ENCODE assay signal across 1 cellular context in the genomic region with DNA sequence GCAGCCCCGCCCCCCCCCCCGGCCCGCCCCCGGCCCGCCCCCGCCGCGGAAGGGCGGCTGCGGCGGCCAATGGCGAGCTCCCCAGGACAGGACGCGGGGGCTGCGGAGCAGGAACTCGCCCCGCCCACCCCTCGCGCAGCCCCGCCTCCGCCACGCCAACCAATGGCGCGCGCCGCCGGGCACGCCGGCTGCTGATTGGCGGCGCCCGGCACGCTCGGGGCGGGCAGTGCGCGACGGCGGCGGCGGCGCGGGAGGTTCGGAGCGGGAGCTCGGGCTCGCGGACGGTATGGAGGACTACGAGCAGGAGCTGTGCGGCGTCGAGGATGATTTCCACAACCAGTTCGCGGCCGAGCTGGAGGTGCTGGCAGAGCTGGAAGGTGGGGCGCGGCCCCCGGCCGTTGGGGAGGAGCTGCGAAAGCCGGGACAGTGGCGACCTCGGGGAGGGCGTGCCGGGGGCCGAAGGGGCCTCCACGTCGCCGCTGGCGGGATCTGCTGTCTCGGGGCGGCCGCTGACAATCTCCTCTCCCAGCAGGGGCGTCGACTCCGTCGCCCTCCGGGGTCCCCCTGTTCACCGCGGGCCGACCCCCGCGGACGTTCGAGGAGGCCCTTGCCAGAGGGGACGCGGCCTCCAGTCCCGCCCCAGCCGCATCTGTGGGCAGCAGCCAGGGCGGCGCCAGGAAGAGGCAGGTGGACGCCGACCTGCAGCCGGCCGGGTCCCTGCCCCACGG.
TF ChIP-seq lines count a peak whose summit lies in the region.

A gene (plus strand): TSS at position 222 of the 728 bp plus-strand sequence. CDS start 65 bp downstream, at position 287.

TF ChIP-seq in HepG2, 621 proteins besides CTCF, POLR2A, EP300 and RAD21 (continued from another document and continues in another):
- TF ChIP-seq, protein P1, sequence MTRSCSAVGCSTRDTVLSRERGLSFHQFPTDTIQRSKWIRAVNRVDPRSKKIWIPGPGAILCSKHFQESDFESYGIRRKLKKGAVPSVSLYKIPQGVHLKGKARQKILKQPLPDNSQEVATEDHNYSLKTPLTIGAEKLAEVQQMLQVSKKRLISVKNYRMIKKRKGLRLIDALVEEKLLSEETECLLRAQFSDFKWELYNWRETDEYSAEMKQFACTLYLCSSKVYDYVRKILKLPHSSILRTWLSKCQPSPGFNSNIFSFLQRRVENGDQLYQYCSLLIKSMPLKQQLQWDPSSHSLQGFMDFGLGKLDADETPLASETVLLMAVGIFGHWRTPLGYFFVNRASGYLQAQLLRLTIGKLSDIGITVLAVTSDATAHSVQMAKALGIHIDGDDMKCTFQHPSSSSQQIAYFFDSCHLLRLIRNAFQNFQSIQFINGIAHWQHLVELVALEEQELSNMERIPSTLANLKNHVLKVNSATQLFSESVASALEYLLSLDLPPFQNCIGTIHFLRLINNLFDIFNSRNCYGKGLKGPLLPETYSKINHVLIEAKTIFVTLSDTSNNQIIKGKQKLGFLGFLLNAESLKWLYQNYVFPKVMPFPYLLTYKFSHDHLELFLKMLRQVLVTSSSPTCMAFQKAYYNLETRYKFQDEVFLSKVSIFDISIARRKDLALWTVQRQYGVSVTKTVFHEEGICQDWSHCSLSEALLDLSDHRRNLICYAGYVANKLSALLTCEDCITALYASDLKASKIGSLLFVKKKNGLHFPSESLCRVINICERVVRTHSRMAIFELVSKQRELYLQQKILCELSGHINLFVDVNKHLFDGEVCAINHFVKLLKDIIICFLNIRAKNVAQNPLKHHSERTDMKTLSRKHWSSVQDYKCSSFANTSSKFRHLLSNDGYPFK (CRISPR knock-in tag; IDR thresholded peaks at IDR 0.05; ENCODE audit: borderline replicate concordance), result no peak
- no peak for TF ChIP-seq HMG20A (CRISPR knock-in tag; IDR thresholded peaks at IDR 0.05; ENCODE audit: borderline replicate concordance)
- TF ChIP-seq, protein P2, sequence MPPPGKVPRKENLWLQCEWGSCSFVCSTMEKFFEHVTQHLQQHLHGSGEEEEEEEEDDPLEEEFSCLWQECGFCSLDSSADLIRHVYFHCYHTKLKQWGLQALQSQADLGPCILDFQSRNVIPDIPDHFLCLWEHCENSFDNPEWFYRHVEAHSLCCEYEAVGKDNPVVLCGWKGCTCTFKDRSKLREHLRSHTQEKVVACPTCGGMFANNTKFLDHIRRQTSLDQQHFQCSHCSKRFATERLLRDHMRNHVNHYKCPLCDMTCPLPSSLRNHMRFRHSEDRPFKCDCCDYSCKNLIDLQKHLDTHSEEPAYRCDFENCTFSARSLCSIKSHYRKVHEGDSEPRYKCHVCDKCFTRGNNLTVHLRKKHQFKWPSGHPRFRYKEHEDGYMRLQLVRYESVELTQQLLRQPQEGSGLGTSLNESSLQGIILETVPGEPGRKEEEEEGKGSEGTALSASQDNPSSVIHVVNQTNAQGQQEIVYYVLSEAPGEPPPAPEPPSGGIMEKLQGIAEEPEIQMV (CRISPR knock-in tag; IDR thresholded peaks at IDR 0.05; ENCODE audit: low read depth), result peak; percentile 100
- peak; percentile 62 for TF ChIP-seq MXD4 (CRISPR knock-in tag; IDR thresholded peaks at IDR 0.05)
- TF ChIP-seq ZC3H4 (CRISPR knock-in tag; IDR thresholded peaks at IDR 0.05; ENCODE audit: borderline replicate concordance), result no peak
- TF ChIP-seq PHF8 (CRISPR knock-in tag; IDR thresholded peaks at IDR 0.05), result peak; percentile 75
- peak; percentile 63 for TF ChIP-seq HDAC2 (CRISPR knock-in tag; IDR thresholded peaks at IDR 0.05)
- no peak for TF ChIP-seq JUN (CRISPR knock-in tag; IDR thresholded peaks at IDR 0.05)
- TF ChIP-seq, protein P3, sequence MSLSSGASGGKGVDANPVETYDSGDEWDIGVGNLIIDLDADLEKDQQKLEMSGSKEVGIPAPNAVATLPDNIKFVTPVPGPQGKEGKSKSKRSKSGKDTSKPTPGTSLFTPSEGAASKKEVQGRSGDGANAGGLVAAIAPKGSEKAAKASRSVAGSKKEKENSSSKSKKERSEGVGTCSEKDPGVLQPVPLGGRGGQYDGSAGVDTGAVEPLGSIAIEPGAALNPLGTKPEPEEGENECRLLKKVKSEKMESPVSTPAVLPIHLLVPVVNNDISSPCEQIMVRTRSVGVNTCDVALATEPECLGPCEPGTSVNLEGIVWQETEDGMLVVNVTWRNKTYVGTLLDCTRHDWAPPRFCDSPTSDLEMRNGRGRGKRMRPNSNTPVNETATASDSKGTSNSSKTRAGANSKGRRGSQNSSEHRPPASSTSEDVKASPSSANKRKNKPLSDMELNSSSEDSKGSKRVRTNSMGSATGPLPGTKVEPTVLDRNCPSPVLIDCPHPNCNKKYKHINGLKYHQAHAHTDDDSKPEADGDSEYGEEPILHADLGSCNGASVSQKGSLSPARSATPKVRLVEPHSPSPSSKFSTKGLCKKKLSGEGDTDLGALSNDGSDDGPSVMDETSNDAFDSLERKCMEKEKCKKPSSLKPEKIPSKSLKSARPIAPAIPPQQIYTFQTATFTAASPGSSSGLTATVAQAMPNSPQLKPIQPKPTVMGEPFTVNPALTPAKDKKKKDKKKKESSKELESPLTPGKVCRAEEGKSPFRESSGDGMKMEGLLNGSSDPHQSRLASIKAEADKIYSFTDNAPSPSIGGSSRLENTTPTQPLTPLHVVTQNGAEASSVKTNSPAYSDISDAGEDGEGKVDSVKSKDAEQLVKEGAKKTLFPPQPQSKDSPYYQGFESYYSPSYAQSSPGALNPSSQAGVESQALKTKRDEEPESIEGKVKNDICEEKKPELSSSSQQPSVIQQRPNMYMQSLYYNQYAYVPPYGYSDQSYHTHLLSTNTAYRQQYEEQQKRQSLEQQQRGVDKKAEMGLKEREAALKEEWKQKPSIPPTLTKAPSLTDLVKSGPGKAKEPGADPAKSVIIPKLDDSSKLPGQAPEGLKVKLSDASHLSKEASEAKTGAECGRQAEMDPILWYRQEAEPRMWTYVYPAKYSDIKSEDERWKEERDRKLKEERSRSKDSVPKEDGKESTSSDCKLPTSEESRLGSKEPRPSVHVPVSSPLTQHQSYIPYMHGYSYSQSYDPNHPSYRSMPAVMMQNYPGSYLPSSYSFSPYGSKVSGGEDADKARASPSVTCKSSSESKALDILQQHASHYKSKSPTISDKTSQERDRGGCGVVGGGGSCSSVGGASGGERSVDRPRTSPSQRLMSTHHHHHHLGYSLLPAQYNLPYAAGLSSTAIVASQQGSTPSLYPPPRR (CRISPR knock-in tag; IDR thresholded peaks at IDR 0.05; ENCODE audit: borderline replicate concordance), result no peak
- no peak for TF ChIP-seq HES4 (CRISPR knock-in tag; IDR thresholded peaks at IDR 0.05; ENCODE audit: borderline replicate concordance)
- no peak for TF ChIP-seq SIX4 (CRISPR knock-in tag; IDR thresholded peaks at IDR 0.05)
- TF ChIP-seq, protein P4, sequence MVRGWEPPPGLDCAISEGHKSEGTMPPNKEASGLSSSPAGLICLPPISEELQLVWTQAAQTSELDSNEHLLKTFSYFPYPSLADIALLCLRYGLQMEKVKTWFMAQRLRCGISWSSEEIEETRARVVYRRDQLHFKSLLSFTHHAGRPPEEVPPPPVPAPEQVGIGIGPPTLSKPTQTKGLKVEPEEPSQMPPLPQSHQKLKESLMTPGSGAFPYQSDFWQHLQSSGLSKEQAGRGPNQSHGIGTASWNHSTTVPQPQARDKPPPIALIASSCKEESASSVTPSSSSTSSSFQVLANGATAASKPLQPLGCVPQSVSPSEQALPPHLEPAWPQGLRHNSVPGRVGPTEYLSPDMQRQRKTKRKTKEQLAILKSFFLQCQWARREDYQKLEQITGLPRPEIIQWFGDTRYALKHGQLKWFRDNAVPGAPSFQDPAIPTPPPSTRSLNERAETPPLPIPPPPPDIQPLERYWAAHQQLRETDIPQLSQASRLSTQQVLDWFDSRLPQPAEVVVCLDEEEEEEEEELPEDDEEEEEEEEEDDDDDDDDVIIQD (CRISPR knock-in tag; IDR thresholded peaks at IDR 0.05; ENCODE audit: low read depth), result no peak
- TF ChIP-seq ZFY (CRISPR knock-in tag; IDR thresholded peaks at IDR 0.05), result peak; percentile 74
- TF ChIP-seq, protein P5, sequence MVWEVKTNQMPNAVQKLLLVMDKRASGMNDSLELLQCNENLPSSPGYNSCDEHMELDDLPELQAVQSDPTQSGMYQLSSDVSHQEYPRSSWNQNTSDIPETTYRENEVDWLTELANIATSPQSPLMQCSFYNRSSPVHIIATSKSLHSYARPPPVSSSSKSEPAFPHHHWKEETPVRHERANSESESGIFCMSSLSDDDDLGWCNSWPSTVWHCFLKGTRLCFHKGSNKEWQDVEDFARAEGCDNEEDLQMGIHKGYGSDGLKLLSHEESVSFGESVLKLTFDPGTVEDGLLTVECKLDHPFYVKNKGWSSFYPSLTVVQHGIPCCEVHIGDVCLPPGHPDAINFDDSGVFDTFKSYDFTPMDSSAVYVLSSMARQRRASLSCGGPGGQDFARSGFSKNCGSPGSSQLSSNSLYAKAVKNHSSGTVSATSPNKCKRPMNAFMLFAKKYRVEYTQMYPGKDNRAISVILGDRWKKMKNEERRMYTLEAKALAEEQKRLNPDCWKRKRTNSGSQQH (CRISPR knock-in tag; IDR thresholded peaks at IDR 0.05; ENCODE audit: low read depth), result peak; percentile 85; the same call in 1 of the 2 replicates
- TF ChIP-seq, protein P6, sequence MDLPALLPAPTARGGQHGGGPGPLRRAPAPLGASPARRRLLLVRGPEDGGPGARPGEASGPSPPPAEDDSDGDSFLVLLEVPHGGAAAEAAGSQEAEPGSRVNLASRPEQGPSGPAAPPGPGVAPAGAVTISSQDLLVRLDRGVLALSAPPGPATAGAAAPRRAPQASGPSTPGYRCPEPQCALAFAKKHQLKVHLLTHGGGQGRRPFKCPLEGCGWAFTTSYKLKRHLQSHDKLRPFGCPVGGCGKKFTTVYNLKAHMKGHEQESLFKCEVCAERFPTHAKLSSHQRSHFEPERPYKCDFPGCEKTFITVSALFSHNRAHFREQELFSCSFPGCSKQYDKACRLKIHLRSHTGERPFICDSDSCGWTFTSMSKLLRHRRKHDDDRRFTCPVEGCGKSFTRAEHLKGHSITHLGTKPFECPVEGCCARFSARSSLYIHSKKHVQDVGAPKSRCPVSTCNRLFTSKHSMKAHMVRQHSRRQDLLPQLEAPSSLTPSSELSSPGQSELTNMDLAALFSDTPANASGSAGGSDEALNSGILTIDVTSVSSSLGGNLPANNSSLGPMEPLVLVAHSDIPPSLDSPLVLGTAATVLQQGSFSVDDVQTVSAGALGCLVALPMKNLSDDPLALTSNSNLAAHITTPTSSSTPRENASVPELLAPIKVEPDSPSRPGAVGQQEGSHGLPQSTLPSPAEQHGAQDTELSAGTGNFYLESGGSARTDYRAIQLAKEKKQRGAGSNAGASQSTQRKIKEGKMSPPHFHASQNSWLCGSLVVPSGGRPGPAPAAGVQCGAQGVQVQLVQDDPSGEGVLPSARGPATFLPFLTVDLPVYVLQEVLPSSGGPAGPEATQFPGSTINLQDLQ (CRISPR knock-in tag; IDR thresholded peaks at IDR 0.05), result peak; percentile 41; the same call in 1 of the 2 replicates
- TF ChIP-seq, protein P7, sequence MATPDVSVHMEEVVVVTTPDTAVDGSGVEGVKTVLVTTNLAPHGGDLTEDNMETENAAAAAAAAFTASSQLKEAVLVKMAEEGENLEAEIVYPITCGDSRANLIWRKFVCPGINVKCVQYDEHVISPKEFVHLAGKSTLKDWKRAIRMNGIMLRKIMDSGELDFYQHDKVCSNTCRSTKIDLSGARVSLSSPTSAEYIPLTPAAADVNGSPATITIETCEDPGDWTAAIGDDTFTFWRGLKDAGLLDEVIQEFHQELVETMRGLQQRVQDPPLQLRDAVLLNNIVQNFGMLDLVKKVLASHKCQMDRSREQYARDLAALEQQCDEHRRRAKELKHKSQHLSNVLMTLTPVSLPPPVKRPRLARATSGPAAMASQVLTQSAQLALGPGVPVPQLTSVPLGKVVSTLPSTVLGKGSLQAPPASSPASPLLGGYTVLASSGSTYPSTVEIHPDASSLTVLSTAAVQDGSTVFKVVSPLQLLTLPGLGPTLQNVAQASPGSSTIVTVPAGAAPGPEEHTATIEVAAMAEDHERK (CRISPR knock-in tag; IDR thresholded peaks at IDR 0.05; ENCODE audit: low read depth), result peak; percentile 85
- peak; percentile 93 for TF ChIP-seq HDAC1 (CRISPR knock-in tag; IDR thresholded peaks at IDR 0.05)
- TF ChIP-seq, protein P8, sequence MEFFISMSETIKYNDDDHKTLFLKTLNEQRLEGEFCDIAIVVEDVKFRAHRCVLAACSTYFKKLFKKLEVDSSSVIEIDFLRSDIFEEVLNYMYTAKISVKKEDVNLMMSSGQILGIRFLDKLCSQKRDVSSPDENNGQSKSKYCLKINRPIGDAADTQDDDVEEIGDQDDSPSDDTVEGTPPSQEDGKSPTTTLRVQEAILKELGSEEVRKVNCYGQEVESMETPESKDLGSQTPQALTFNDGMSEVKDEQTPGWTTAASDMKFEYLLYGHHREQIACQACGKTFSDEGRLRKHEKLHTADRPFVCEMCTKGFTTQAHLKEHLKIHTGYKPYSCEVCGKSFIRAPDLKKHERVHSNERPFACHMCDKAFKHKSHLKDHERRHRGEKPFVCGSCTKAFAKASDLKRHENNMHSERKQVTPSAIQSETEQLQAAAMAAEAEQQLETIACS (CRISPR knock-in tag; IDR thresholded peaks at IDR 0.05), result peak; percentile 11; the same call in 1 of the 2 replicates
- peak; percentile 54 for TF ChIP-seq ZFX (CRISPR knock-in tag; IDR thresholded peaks at IDR 0.05; ENCODE audit: low read depth)
- TF ChIP-seq RBM39 (IDR thresholded peaks at IDR 0.05; ENCODE audit: low read depth, low read length, poor library complexity, severe bottlenecking), result no peak
- TF ChIP-seq, protein P9, sequence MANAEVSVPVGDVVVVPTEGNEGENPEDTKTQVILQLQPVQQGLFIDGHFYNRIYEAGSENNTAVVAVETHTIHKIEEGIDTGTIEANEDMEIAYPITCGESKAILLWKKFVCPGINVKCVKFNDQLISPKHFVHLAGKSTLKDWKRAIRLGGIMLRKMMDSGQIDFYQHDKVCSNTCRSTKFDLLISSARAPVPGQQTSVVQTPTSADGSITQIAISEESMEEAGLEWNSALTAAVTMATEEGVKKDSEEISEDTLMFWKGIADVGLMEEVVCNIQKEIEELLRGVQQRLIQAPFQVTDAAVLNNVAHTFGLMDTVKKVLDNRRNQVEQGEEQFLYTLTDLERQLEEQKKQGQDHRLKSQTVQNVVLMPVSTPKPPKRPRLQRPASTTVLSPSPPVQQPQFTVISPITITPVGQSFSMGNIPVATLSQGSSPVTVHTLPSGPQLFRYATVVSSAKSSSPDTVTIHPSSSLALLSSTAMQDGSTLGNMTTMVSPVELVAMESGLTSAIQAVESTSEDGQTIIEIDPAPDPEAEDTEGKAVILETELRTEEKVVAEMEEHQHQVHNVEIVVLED (CRISPR knock-in tag; IDR thresholded peaks at IDR 0.05; ENCODE audit: borderline replicate concordance), result peak; percentile 94
- no peak for TF ChIP-seq TP53 (CRISPR knock-in tag; conservative IDR thresholded peaks at IDR 0.05)
- no peak for TF ChIP-seq FOXO1 (CRISPR knock-in tag; IDR thresholded peaks at IDR 0.05)
- no peak for TF ChIP-seq SIX1 (CRISPR knock-in tag; IDR thresholded peaks at IDR 0.05; ENCODE audit: borderline replicate concordance)
- TF ChIP-seq ZNF124 (CRISPR knock-in tag; IDR thresholded peaks at IDR 0.05), result no peak
- TF ChIP-seq ZNF777 (CRISPR knock-in tag; IDR thresholded peaks at IDR 0.05), result peak; percentile 92
